14 cellular contexts compared by ENCODE assay signal in genomic region chr3:178097576-178097975, GRCh38.
DNase-seq lines count a peak whose midpoint lies in the region; ATAC-seq and TF ChIP-seq lines count a peak whose summit lies in the region.
"Had no signal": no experiment of that assay in that cellular context is flagged by ENCODE, and none has a peak within 500 bp of the region (broad histone marks: within the 10 kb centered on the region; RNA-seq: fewer than 3 reads in every experiment).

No MANE protein-coding gene starts in this region.

- H3K27me3 ChIP-seq in A673 (replicated peaks; ENCODE audit: insufficient read depth, low read depth, low read length, poor library complexity), result no peaks in the 10 kb centered on the region
- H3K27me3 ChIP-seq: thyroid gland had no signal

- no peaks in the 10 kb centered on the region for H3K27me3 Mint-ChIP-seq in activated T-helper 17 cell treated with anti-CD3 and anti-CD28 coated beads, Interleukin-2, amount 50 U/mL, for 72 hours

- no peaks in the 10 kb centered on the region for H3K36me3 ChIP-seq in A673 (ENCODE audit: insufficient read depth, low read length, poor library complexity, severe bottlenecking)
- H3K36me3 ChIP-seq: thyroid gland had no signal

- H3K4me3 ChIP-seq in A673 (ENCODE audit: low read depth, low read length, poor library complexity, severe bottlenecking), result no peak overlapping the region
- H3K4me3 ChIP-seq: thyroid gland had no signal

- H3K4me3 Mint-ChIP-seq in activated T-helper 17 cell treated with anti-CD3 and anti-CD28 coated beads, Interleukin-2, amount 50 U/mL, for 72 hours, result no peak overlapping the region
- H3K4me3 Mint-ChIP-seq in stimulated activated effector memory CD8-positive, alpha-beta T cell treated with anti-CD3 and anti-CD28 coated beads, Interleukin-12 subunit alpha, Interleukin-12 subunit beta, amount 100 ng/mL, for 72 hours, result no peak overlapping the region
- H3K4me3 Mint-ChIP-seq: CD4-positive, CD25-positive, alpha-beta regulatory T cell had no signal

- peaks cover 6% of the 10 kb centered on the region for H3K9me3 Mint-ChIP-seq in activated T-helper 17 cell treated with anti-CD3 and anti-CD28 coated beads, Interleukin-2, amount 50 U/mL, for 72 hours
- peaks cover 6% of the 10 kb centered on the region for H3K9me3 Mint-ChIP-seq in stimulated activated effector memory CD8-positive, alpha-beta T cell treated with anti-CD3 and anti-CD28 coated beads, Interleukin-12 subunit alpha, Interleukin-12 subunit beta, amount 100 ng/mL, for 72 hours

- CTCF ChIA-PET in A673 (lab: Charles Lee), result no interaction called here

- no TSS peak for BruUV-seq in A673 (replicated peaks; lab: Mats Ljungman, UMichigan)

- H3K36me3 Mint-ChIP-seq in activated T-helper 17 cell treated with anti-CD3 and anti-CD28 coated beads, Interleukin-2, amount 50 U/mL, for 72 hours (ENCODE audit: low read depth), result no peaks in the 10 kb centered on the region
- H3K36me3 Mint-ChIP-seq in stimulated activated effector memory CD8-positive, alpha-beta T cell treated with anti-CD3 and anti-CD28 coated beads, Interleukin-12 subunit alpha, Interleukin-12 subunit beta, amount 100 ng/mL, for 72 hours, result no peaks in the 10 kb centered on the region
- H3K36me3 Mint-ChIP-seq: CD4-positive, CD25-positive, alpha-beta regulatory T cell had no signal

- peaks cover 31% of the 10 kb centered on the region for H3K4me1 ChIP-seq in A673 (ENCODE audit: insufficient read depth, low read length, poor library complexity, severe bottlenecking)
- H3K4me1 ChIP-seq: thyroid gland had no signal

- DNase-seq in A673 (ENCODE audit: low spot score) (peak; percentile 60), HS-5 (ENCODE audit: low read depth) (peak; percentile 37), cerebellar cortex (ENCODE audit: low spot score) (peak; percentile 84), middle frontal gyrus (ENCODE audit: extremely low spot score, low spot score) (peak; percentile 39), DMS79 (lab: John Stamatoyannopoulos, UW) (no peak)
- DNase-seq in activated CD4-positive, alpha-beta T cell treated with anti-CD3 and anti-CD28 coated beads for 48 hours, result no peak
- no peak for DNase-seq in stimulated activated effector memory CD8-positive, alpha-beta T cell treated with anti-CD3 and anti-CD28 coated beads, Interleukin-12 subunit alpha, Interleukin-12 subunit beta, amount 100 ng/mL, for 72 hours (ENCODE audit: low spot score in 2 of 2)
- DNase-seq: activated CD4-positive, alpha-beta T cell treated with anti-CD3 and anti-CD28 coated beads for 1 hour; CD4-positive, CD25-positive, alpha-beta regulatory T cell; effector memory CD4-positive, alpha-beta T cell; NCI-H1694 treated with DMSO at 0.1 percent for 48 hours; RPMI8226; thyroid gland had no signal

- no peak overlapping the region for H3K27ac ChIP-seq in A673 (ENCODE audit: low read depth, low read length, poor library complexity, severe bottlenecking)
- H3K27ac ChIP-seq: thyroid gland had no signal

- no peak overlapping the region for H3K27ac Mint-ChIP-seq in activated T-helper 17 cell treated with anti-CD3 and anti-CD28 coated beads, Interleukin-2, amount 50 U/mL, for 72 hours
- no peak overlapping the region for H3K27ac Mint-ChIP-seq in stimulated activated effector memory CD8-positive, alpha-beta T cell treated with anti-CD3 and anti-CD28 coated beads, Interleukin-12 subunit alpha, Interleukin-12 subunit beta, amount 100 ng/mL, for 72 hours
- H3K27ac Mint-ChIP-seq: CD4-positive, CD25-positive, alpha-beta regulatory T cell had no signal

- H3K4me1 Mint-ChIP-seq in activated T-helper 17 cell treated with anti-CD3 and anti-CD28 coated beads, Interleukin-2, amount 50 U/mL, for 72 hours, result no peaks in the 10 kb centered on the region
- H3K4me1 Mint-ChIP-seq in stimulated activated effector memory CD8-positive, alpha-beta T cell treated with anti-CD3 and anti-CD28 coated beads, Interleukin-12 subunit alpha, Interleukin-12 subunit beta, amount 100 ng/mL, for 72 hours, result no peaks in the 10 kb centered on the region
- H3K4me1 Mint-ChIP-seq: CD4-positive, CD25-positive, alpha-beta regulatory T cell had no signal

- POLR2A ChIA-PET in A673 (lab: Charles Lee; ENCODE audit: low non-redundant PET), result no interaction called here

- TF ChIP-seq CTCF in A673 (conservative IDR thresholded peaks at IDR 0.05; ENCODE audit: low read depth, low read length), result no peak

- intact Hi-C loops in A673 (cut with micrococcal nuclease; ENCODE audit: unreplicated experiment), result no loop called here

- peaks cover 7% of the 10 kb centered on the region for H3K9me3 ChIP-seq in A673 (ENCODE audit: low read depth, low read length, poor library complexity, severe bottlenecking)
- H3K9me3 ChIP-seq: thyroid gland had no signal

- ATAC-seq in activated T-helper 17 cell treated with anti-CD3 and anti-CD28 coated beads, Interleukin-2, amount 50 U/mL, for 72 hours (replicated peaks), result no peak
- no peak for ATAC-seq in stimulated activated effector memory CD8-positive, alpha-beta T cell treated with anti-CD3 and anti-CD28 coated beads, Interleukin-12 subunit alpha, Interleukin-12 subunit beta, amount 100 ng/mL, for 72 hours

Comparison
In these comparisons a context has a peak if more than half of its experiments do, and no peak if none do; other contexts are left out.
1. DNase-seq: peak in A673 (single experiment), HS-5 (single experiment), cerebellar cortex (single experiment) and middle frontal gyrus (single experiment); none in activated CD4-positive, alpha-beta T cell treated with anti-CD3 and anti-CD28 coated beads for 48 hours (single experiment), DMS79 (single experiment) and stimulated activated effector memory CD8-positive, alpha-beta T cell treated with anti-CD3 and anti-CD28 coated beads, Interleukin-12 subunit alpha, Interleukin-12 subunit beta, amount 100 ng/mL, for 72 hours (0 of 2).